1 cellular context compared by ENCODE assay signal in genomic region chr10:80202934-80203834, GRCh38.
A peak's percentile ranks its signal among the peaks of the same experiment; 100 is the strongest.
TF ChIP-seq lines count a peak whose summit lies in the region.

No MANE protein-coding gene starts in this region.

TF ChIP-seq in K562, 482 proteins besides CTCF, POLR2A, EP300 and RAD21 (continued from another document and continues in another):
- TF ChIP-seq TRIM25 (IDR thresholded peaks at IDR 0.05; ENCODE audit: borderline replicate concordance) (peak; percentile 60; the same call in 1 of the 2 replicates), ZNF444 (CRISPR knock-in tag; IDR thresholded peaks at IDR 0.05) (no peak), ZNF408 (CRISPR knock-in tag; IDR thresholded peaks at IDR 0.05; ENCODE audit: low read depth) (no peak), RFX1 (IDR thresholded peaks at IDR 0.05) (no peak), TBL1XR1 (IDR thresholded peaks at IDR 0.05; ENCODE audit: low read length in 2 of 2) (no peak), SNAPC5 (CRISPR knock-in tag; IDR thresholded peaks at IDR 0.05) (no peak), HEY1 (CRISPR knock-in tag; IDR thresholded peaks at IDR 0.05; ENCODE audit: borderline replicate concordance) (no peak), MCM2 (IDR thresholded peaks at IDR 0.05; ENCODE audit: low read depth) (no peak), ZC3H4 (CRISPR knock-in tag; IDR thresholded peaks at IDR 0.05; ENCODE audit: borderline replicate concordance) (no peak), SMARCC2 (IDR thresholded peaks at IDR 0.05; ENCODE audit: low read depth) (no peak), BACH1 (tag; IDR thresholded peaks at IDR 0.05) (peak; percentile 63), HNRNPUL1 (IDR thresholded peaks at IDR 0.05; ENCODE audit: low read length) (0 out of 2 replicates have a peak, but pooled peaks have one; percentile 65), NKRF (IDR thresholded peaks at IDR 0.05; ENCODE audit: borderline replicate concordance) (peak; percentile 77), ARID3A (IDR thresholded peaks at IDR 0.05; ENCODE audit: borderline replicate concordance, low read depth, low read length) (peak; percentile 5; the same call in 1 of the 2 replicates), NCOA6 (IDR thresholded peaks at IDR 0.05) (no peak), ZNF277 (CRISPR knock-in tag; IDR thresholded peaks at IDR 0.05; ENCODE audit: borderline replicate concordance) (no peak), ZNF507 (tag; conservative IDR thresholded peaks at IDR 0.05) (no peak), ETV6 (IDR thresholded peaks at IDR 0.05; ENCODE audit: borderline replicate concordance in 1 of 2, low read depth in 2 of 2, low read length in 1 of 2) (no peak; a peak in 1 of 4 replicates), ETV6 (CRISPR knock-in tag; IDR thresholded peaks at IDR 0.05; ENCODE audit: borderline replicate concordance) (no peak), SP1 (CRISPR knock-in tag; IDR thresholded peaks at IDR 0.05) (peak; percentile 91), ZNF24 (IDR thresholded peaks at IDR 0.05) (no peak), BMI1 (IDR thresholded peaks at IDR 0.05; ENCODE audit: low read length) (no peak), ATF2 (CRISPR knock-in tag; IDR thresholded peaks at IDR 0.05) (no peak), ZHX1 (conservative IDR thresholded peaks at IDR 0.05; ENCODE audit: low read length) (0 out of 2 replicates have a peak, but pooled peaks have one; percentile 65), HSF4 (CRISPR knock-in tag; IDR thresholded peaks at IDR 0.05; ENCODE audit: borderline replicate concordance) (no peak), SPI1 (IDR thresholded peaks at IDR 0.05; ENCODE audit: borderline replicate concordance, low read depth, low read length) (no peak), MBD2 (IDR thresholded peaks at IDR 0.05; ENCODE audit: borderline replicate concordance, low read depth) (no peak), FOXP4 (CRISPR knock-in tag; IDR thresholded peaks at IDR 0.05; ENCODE audit: borderline replicate concordance) (0 out of 2 replicates have a peak, but pooled peaks have one; percentile 75), TCF7 (IDR thresholded peaks at IDR 0.05; ENCODE audit: borderline replicate concordance) (no peak), ZNF280B (CRISPR knock-in tag; IDR thresholded peaks at IDR 0.05) (no peak), HDAC1 (IDR thresholded peaks at IDR 0.05) (peak in 1 of 2 experiments; percentile 74; a peak in 1 of 4 replicates), ETS1 (conservative IDR thresholded peaks at IDR 0.05; ENCODE audit: control insufficient read depth, low read depth, low read length) (peak; percentile 41; the same call in 1 of the 2 replicates), CTCFL (IDR thresholded peaks at IDR 0.05; ENCODE audit: borderline replicate concordance, insufficient read depth, low read depth, low read length, poor library complexity, severe bottlenecking) (peak; percentile 47), ZNF165 (CRISPR knock-in tag; IDR thresholded peaks at IDR 0.05; ENCODE audit: borderline replicate concordance) (no peak), NONO (IDR thresholded peaks at IDR 0.05; ENCODE audit: low read depth in 2 of 2, low read length in 1 of 2) (no peak), ELF4 (CRISPR knock-in tag; IDR thresholded peaks at IDR 0.05) (peak; percentile 31; the same call in 1 of the 2 replicates), ZNF695 (CRISPR knock-in tag; IDR thresholded peaks at IDR 0.05) (no peak), CSDE1 (IDR thresholded peaks at IDR 0.05) (no peak), ZNF274 (IDR thresholded peaks at IDR 0.05; ENCODE audit: borderline replicate concordance, low read depth, low read length) (no peak), ZNF282 (CRISPR knock-in tag; IDR thresholded peaks at IDR 0.05) (no peak), RAD51 (IDR thresholded peaks at IDR 0.05; ENCODE audit: borderline replicate concordance, low read depth) (peak; percentile 91), KLF6 (CRISPR knock-in tag; IDR thresholded peaks at IDR 0.05; ENCODE audit: borderline replicate concordance) (0 out of 2 replicates have a peak, but pooled peaks have one; percentile 28), THRAP3 (IDR thresholded peaks at IDR 0.05; ENCODE audit: borderline replicate concordance) (no peak), ZNF133 (CRISPR knock-in tag; IDR thresholded peaks at IDR 0.05) (no peak), MEIS2 (IDR thresholded peaks at IDR 0.05; ENCODE audit: partially characterized antibody) (peak; percentile 77), STAG1 (CRISPR knock-in tag; IDR thresholded peaks at IDR 0.05; ENCODE audit: borderline replicate concordance) (no peak), ZNF212 (CRISPR knock-in tag; IDR thresholded peaks at IDR 0.05) (no peak)
